1 cellular context compared by ENCODE assay signal in genomic region chr17:52419256-52419655, GRCh38.
TF ChIP-seq lines count a peak whose summit lies in the region.

No MANE protein-coding gene starts in this region.

TF ChIP-seq in HepG2, 621 proteins besides CTCF, POLR2A, EP300 and RAD21:
- TF ChIP-seq, protein P1, sequence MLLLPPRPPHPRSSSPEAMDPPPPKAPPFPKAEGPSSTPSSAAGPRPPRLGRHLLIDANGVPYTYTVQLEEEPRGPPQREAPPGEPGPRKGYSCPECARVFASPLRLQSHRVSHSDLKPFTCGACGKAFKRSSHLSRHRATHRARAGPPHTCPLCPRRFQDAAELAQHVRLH (CRISPR knock-in tag; IDR thresholded peaks at IDR 0.05; ENCODE audit: borderline replicate concordance, low read depth): no peak
- TF ChIP-seq RFX3 (CRISPR knock-in tag; IDR thresholded peaks at IDR 0.05) (no peak), SOX13 (IDR thresholded peaks at IDR 0.05) (no peak), SOX13 (CRISPR knock-in tag; conservative IDR thresholded peaks at IDR 0.05 in 1 of 2, IDR thresholded peaks at IDR 0.05 in 1 of 2) (peak in 1 of 2 experiments; percentile 27; a peak in 1 of 4 replicates), PRDM10 (CRISPR knock-in tag; IDR thresholded peaks at IDR 0.05; ENCODE audit: low read depth) (no peak), FOXP1 (IDR thresholded peaks at IDR 0.05) (no peak), FOXP1 (CRISPR knock-in tag; IDR thresholded peaks at IDR 0.05) (0 out of 2 replicates have a peak, but pooled peaks have one; percentile 12), FOXA3 (CRISPR knock-in tag; IDR thresholded peaks at IDR 0.05) (peak; percentile 22; the same call in 1 of the 2 replicates), TARDBP (CRISPR knock-in tag; IDR thresholded peaks at IDR 0.05) (no peak), MYC (CRISPR knock-in tag; IDR thresholded peaks at IDR 0.05; ENCODE audit: borderline replicate concordance) (no peak)
- TF ChIP-seq, protein P2, sequence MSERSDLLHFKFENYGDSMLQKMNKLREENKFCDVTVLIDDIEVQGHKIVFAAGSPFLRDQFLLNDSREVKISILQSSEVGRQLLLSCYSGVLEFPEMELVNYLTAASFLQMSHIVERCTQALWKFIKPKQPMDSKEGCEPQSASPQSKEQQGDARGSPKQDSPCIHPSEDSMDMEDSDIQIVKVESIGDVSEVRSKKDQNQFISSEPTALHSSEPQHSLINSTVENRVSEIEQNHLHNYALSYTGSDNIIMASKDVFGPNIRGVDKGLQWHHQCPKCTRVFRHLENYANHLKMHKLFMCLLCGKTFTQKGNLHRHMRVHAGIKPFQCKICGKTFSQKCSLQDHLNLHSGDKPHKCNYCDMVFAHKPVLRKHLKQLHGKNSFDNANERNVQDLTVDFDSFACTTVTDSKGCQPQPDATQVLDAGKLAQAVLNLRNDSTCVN (CRISPR knock-in tag; IDR thresholded peaks at IDR 0.05; ENCODE audit: borderline replicate concordance): peak; percentile 62; the same call in 1 of the 2 replicates
TF ChIP-seq in HepG2: peak in this region for 4.
